In the genomic region with DNA sequence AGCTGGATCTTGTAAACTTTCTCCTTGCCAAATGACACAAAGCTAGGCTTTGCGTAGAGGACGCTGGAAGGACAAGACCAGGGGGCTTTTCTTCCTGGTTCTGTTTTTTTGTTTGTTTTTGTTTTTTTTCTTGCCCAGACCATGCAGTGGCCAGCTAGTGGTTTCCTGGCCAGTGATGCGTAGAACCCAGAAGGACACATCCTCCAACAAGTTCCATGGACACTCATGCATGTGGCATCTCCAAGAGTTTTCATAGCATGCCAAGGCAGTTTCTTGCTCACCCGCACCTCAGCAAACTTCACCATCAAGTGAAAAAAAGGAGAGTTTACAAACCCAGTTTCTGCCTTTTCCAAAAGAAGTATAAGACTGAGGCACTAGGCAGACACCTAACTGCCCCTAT, we compare ENCODE assay signal across 28 cellular contexts. TPM values are rescaled to one million over a fixed set of nuclear protein-coding genes. Genes with fewer than 3 reads are reported as not detected.
"Had no signal": no experiment of that assay in that cellular context is flagged by ENCODE, and none has a peak within 500 bp of the region (broad histone marks: within the 10 kb centered on the region; RNA-seq: fewer than 3 reads in every experiment).

No MANE protein-coding gene starts in this region.

- DNase-seq: activated B cell treated with CpG ODN at 0.5 μM for 24 hours; activated CD4-positive, alpha-beta T cell treated with anti-CD3 and anti-CD28 coated beads for 1 hour; activated CD4-positive, alpha-beta T cell treated with anti-CD3 and anti-CD28 coated beads, Interleukin-2, amount 10 ng/mL, durations not matched to agents 24 days and 14 days; activated CD4-positive, alpha-beta T cell treated with anti-CD3 and anti-CD28 coated beads, Interleukin-2, amount 50 U/mL, for 48 hours; activated CD8-positive, alpha-beta memory T cell treated with anti-CD3 and anti-CD28 coated beads for 24 hours; activated gamma-delta T cell; activated naive CD4-positive, alpha-beta T cell treated with anti-CD3 and anti-CD28 coated beads for 36 hours; activated T-cell treated with anti-CD3 and anti-CD28 coated beads, Interleukin-2, amount 50 U/mL, for 48 hours; amygdala; caudate nucleus; Karpas-422; NCI-H1048; NCI-H1930; NCI-H2171; NCI-H2227 treated with DMSO at 0.1 percent for 48 hours; NCI-H446 treated with DMSO at 0.1 percent for 48 hours; NCI-H526; NCI-H82; SHP77; SW 1271 had no signal

- H3K36me3 ChIP-seq: breast epithelium, SJSA1 had no signal

- H3K36me3 Mint-ChIP-seq: activated naive CD8-positive, alpha-beta T cell had no signal

- H3K27me3 ChIP-seq: breast epithelium, SJSA1 had no signal

- H3K4me1 Mint-ChIP-seq: activated B cell treated with CpG ODN at 0.5 μM for 24 hours; activated CD4-positive, alpha-beta T cell treated with anti-CD3 and anti-CD28 coated beads, Interleukin-2, amount 10 ng/mL, durations not matched to agents 24 days and 14 days; activated T-helper 17 cell treated with anti-CD3 and anti-CD28 coated beads, Interleukin-2, amount 50 U/mL, for 72 hours had no signal

- H3K4me3 Mint-ChIP-seq: activated B cell treated with CpG ODN at 0.5 μM for 24 hours; activated CD4-positive, alpha-beta T cell treated with anti-CD3 and anti-CD28 coated beads, Interleukin-2, amount 10 ng/mL, durations not matched to agents 24 days and 14 days; activated naive CD4-positive, alpha-beta T cell treated with anti-CD3 and anti-CD28 coated beads for 36 hours; activated naive CD8-positive, alpha-beta T cell; activated T-helper 17 cell treated with anti-CD3 and anti-CD28 coated beads, Interleukin-2, amount 50 U/mL, for 72 hours had no signal

- ATAC-seq: activated T-helper 17 cell treated with anti-CD3 and anti-CD28 coated beads, Interleukin-2, amount 50 U/mL, for 72 hours; SK-N-SH treated with all-trans-retinoic acid at 6 μM for 48 hours had no signal

- H3K9me3 Mint-ChIP-seq: activated B cell treated with CpG ODN at 0.5 μM for 24 hours; activated CD4-positive, alpha-beta T cell treated with anti-CD3 and anti-CD28 coated beads, Interleukin-2, amount 10 ng/mL, durations not matched to agents 24 days and 14 days; activated naive CD4-positive, alpha-beta T cell treated with anti-CD3 and anti-CD28 coated beads for 36 hours; activated T-helper 17 cell treated with anti-CD3 and anti-CD28 coated beads, Interleukin-2, amount 50 U/mL, for 72 hours had no signal

- H3K27ac Mint-ChIP-seq: activated B cell treated with CpG ODN at 0.5 μM for 24 hours; activated CD4-positive, alpha-beta T cell treated with anti-CD3 and anti-CD28 coated beads, Interleukin-2, amount 10 ng/mL, durations not matched to agents 24 days and 14 days; activated naive CD4-positive, alpha-beta T cell treated with anti-CD3 and anti-CD28 coated beads for 36 hours; activated naive CD8-positive, alpha-beta T cell; activated T-helper 17 cell treated with anti-CD3 and anti-CD28 coated beads, Interleukin-2, amount 50 U/mL, for 72 hours had no signal

- H3K27me3 Mint-ChIP-seq: activated CD4-positive, alpha-beta T cell treated with anti-CD3 and anti-CD28 coated beads, Interleukin-2, amount 10 ng/mL, durations not matched to agents 24 days and 14 days had no signal

- H3K4me3 ChIP-seq: breast epithelium, SJSA1 had no signal

RNA-seq across cellular contexts. Expression of a gene that starts 46.1 kb away (rescaled TPM):
- total RNA-seq: activated B cell treated with CpG ODN at 0.5 μM for 24 hours; activated CD4-positive, alpha-beta T cell treated with anti-CD3 and anti-CD28 coated beads, Interleukin-2, amount 10 ng/mL, durations not matched to agents 24 days and 14 days; activated naive CD4-positive, alpha-beta T cell treated with anti-CD3 and anti-CD28 coated beads for 36 hours; activated T-helper 17 cell treated with anti-CD3 and anti-CD28 coated beads, Interleukin-2, amount 50 U/mL, for 72 hours; breast epithelium; cerebellum; OCI-LY7; SJSA1; T-helper 1 cell treated with Interleukin-12 subunit alpha and Interleukin-12 subunit beta and Interleukin-4 antibody, amounts not matched to agents 30 ng/mL and 1 ng/mL, for 36 hours had no signal
